Comparison of ENCODE assay signal across 8 cellular contexts in genomic region chr13:59531571-59532091, GRCh38.
A peak's percentile ranks its signal among the peaks of the same experiment; 100 is the strongest.
DNase-seq lines count a peak whose midpoint lies in the region; ATAC-seq and TF ChIP-seq lines count a peak whose summit lies in the region.

No MANE protein-coding gene starts in this region.

- H3K9me3 ChIP-seq in HUES48 (ENCODE audit: control insufficient read depth, insufficient read depth, low read length) (no peaks in the 10 kb centered on the region), SK-N-MC (ENCODE audit: low read depth, low read length) (peaks cover 4% of the 10 kb centered on the region; the same call in 1 of the 2 replicates), esophagus muscularis mucosa (no peaks in the 10 kb centered on the region)

- DNase-seq in DMS 273 (lab: John Stamatoyannopoulos, UW; ENCODE audit: unreplicated experiment) (peak; percentile 73), SK-N-MC (ENCODE audit: low read depth, low spot score) (peak; percentile 53), esophagus muscularis mucosa (ENCODE audit: extremely low spot score) (no peak), middle frontal gyrus (ENCODE audit: extremely low spot score, low spot score) (peak; percentile 8), GM19240 (ENCODE audit: insufficient read length, low spot score) (no peak), NCI-H2029 treated with DMSO at 0.1 percent for 48 hours (lab: John Stamatoyannopoulos, UW) (no peak)

- WGBS in esophagus muscularis mucosa, result 16% methylated on average over 9 of the region's 9 CpGs

- H3K9ac ChIP-seq in HUES48 (ENCODE audit: low read depth, low read length) (no peak overlapping the region; the same call in 1 of the 2 replicates), SK-N-MC (ENCODE audit: insufficient read length) (peak overlapping the region; percentile 7)

- TF ChIP-seq EP300 in esophagus muscularis mucosa (IDR thresholded peaks at IDR 0.05), result no peak

- H3K4me1 ChIP-seq in HUES48 (ENCODE audit: control insufficient read depth, insufficient read depth, low read length), result peaks cover 36% of the 10 kb centered on the region
- H3K4me1 ChIP-seq in esophagus muscularis mucosa, result peaks cover 26 to 50% (median 42%) of the 10 kb centered on the region in 4 donors

- no peak for ATAC-seq in GM19397 (IDR thresholded peaks at IDR 0.05; ENCODE audit: unreplicated experiment)

- H3K36me3 ChIP-seq in HUES48 (ENCODE audit: control insufficient read depth, insufficient read depth, low read length) (no peaks in the 10 kb centered on the region), SK-N-MC (ENCODE audit: insufficient read depth, low read length) (no peaks in the 10 kb centered on the region), esophagus muscularis mucosa (no peaks in the 10 kb centered on the region)

- peak overlapping the region; percentile 6; the same call in 1 of the 2 replicates for H3K4me3 ChIP-seq in HUES48 (ENCODE audit: low read depth, low read length)
- peak overlapping the region; percentile 46 for H3K4me3 ChIP-seq in SK-N-MC
- H3K4me3 ChIP-seq in esophagus muscularis mucosa, result no peak overlapping the region

- no peak for TF ChIP-seq POLR2A in esophagus muscularis mucosa (IDR thresholded peaks at IDR 0.05; ENCODE audit: low read depth)

- no peaks in the 10 kb centered on the region for H3K27me3 ChIP-seq in HUES48 (ENCODE audit: control insufficient read depth, insufficient read depth, low read length)
- H3K27me3 ChIP-seq in esophagus muscularis mucosa, result no peaks in the 10 kb centered on the region

- H3K27ac ChIP-seq in HUES48 (ENCODE audit: low read depth, low read length) (peak overlapping the region; percentile 68), SK-N-MC (peak overlapping the region; percentile 65), esophagus muscularis mucosa (replicated peaks in 1 of 4) (peak overlapping the region; percentile 25 to 68 (median 57))

- TF ChIP-seq CTCF in esophagus muscularis mucosa (IDR thresholded peaks at IDR 0.05), result no peak

- intact Hi-C loops in esophagus muscularis mucosa (cut with DNase I), result no loop called here

Comparison
In these comparisons a context has a peak if more than half of its experiments do, and no peak if none do; other contexts are left out.
1. DNase-seq: peak in DMS 273 (single experiment), SK-N-MC (single experiment) and middle frontal gyrus (single experiment); none in esophagus muscularis mucosa (single experiment), GM19240 (single experiment) and NCI-H2029 treated with DMSO at 0.1 percent for 48 hours (single experiment).
2. H3K4me3 ChIP-seq: peak in HUES48 (single experiment) and SK-N-MC (single experiment); none in esophagus muscularis mucosa (0 of 4).
3. Peak in every context shown above with its lines, with median percentiles within 50 percentile points of each other: H3K27ac ChIP-seq.